28 cellular contexts compared by ENCODE assay signal in genomic region chr3:127404614-127405598, GRCh38.
A peak's percentile ranks its signal among the peaks of the same experiment; 100 is the strongest.
DNase-seq lines count a peak whose midpoint lies in the region; ATAC-seq, FAIRE-seq and TF ChIP-seq lines count a peak whose summit lies in the region.
"Had no signal": no experiment of that assay in that cellular context is flagged by ENCODE, and none has a peak within 500 bp of the region (broad histone marks: within the 10 kb centered on the region; RNA-seq: fewer than 3 reads in every experiment).

No MANE protein-coding gene starts in this region.

- TF ChIP-seq EP300 in stomach (IDR thresholded peaks at IDR 0.05): no peak

- no peaks in the 10 kb centered on the region for H3K27me3 ChIP-seq in lung (ENCODE audit: control insufficient read depth, insufficient read depth)
- peaks cover 0 to 43% (median 0%) of the 10 kb centered on the region in 3 donors for H3K27me3 ChIP-seq in stomach
- H3K27me3 ChIP-seq: right lobe of liver had no signal

- ATAC-seq in lung (ENCODE audit: insufficient read depth, low FRiP score): peak; percentile 45
- no peak for ATAC-seq in activated T-helper 17 cell treated with anti-CD3 and anti-CD28 coated beads, Interleukin-2, amount 50 U/mL, for 72 hours (replicated peaks)
- ATAC-seq: activated CD8-positive, alpha-beta T cell treated with anti-CD3 and anti-CD28 coated beads for 36 hours; activated naive CD4-positive, alpha-beta T cell treated with anti-CD3 and anti-CD28 coated beads, Interleukin-2, amount 50 U/mL, for 72 hours; left cardiac atrium; right lobe of liver; Right ventricle myocardium inferior; SK-N-SH treated with all-trans-retinoic acid at 6 μM for 48 hours had no signal

- intact Hi-C loops in MCF 10A (cut with micrococcal nuclease) (no loop called here), stomach (cut with DNase I; ENCODE audit: low total_unique reads) (no loop called here)

- no peak overlapping the region for H3K4me3 ChIP-seq in lung
- H3K4me3 ChIP-seq in stomach: no peak overlapping the region
- H3K4me3 ChIP-seq: right lobe of liver, tibial artery had no signal

- no peak overlapping the region for H3K27ac Mint-ChIP-seq in MCF 10A (ENCODE audit: low read depth, unreplicated experiment)
- no peak overlapping the region for H3K27ac Mint-ChIP-seq in activated T-helper 17 cell treated with anti-CD3 and anti-CD28 coated beads, Interleukin-2, amount 50 U/mL, for 72 hours
- H3K27ac Mint-ChIP-seq: activated CD8-positive, alpha-beta T cell treated with anti-CD3 and anti-CD28 coated beads for 36 hours had no signal

- H3K36me3 Mint-ChIP-seq in MCF 10A (ENCODE audit: insufficient read depth, unreplicated experiment): peaks cover 5% of the 10 kb centered on the region
- H3K36me3 Mint-ChIP-seq in activated T-helper 17 cell treated with anti-CD3 and anti-CD28 coated beads, Interleukin-2, amount 50 U/mL, for 72 hours (ENCODE audit: low read depth): no peaks in the 10 kb centered on the region
- H3K36me3 Mint-ChIP-seq: activated naive CD4-positive, alpha-beta T cell treated with anti-CD3 and anti-CD28 coated beads, Interleukin-2, amount 50 U/mL, for 72 hours had no signal

- H3K36me3 ChIP-seq in lung (ENCODE audit: control insufficient read depth in 2 of 2, insufficient read depth in 2 of 2, low read length in 2 of 2) (no peaks in the 10 kb centered on the region), stomach (no peaks in the 10 kb centered on the region)
- H3K36me3 ChIP-seq: right lobe of liver, tibial artery had no signal

- no peak for DNase-seq in GM12892 (ENCODE audit: insufficient read length)
- DNase-seq in MCF 10A (ENCODE audit: unreplicated experiment): peak; percentile 21
- DNase-seq in lung (ENCODE audit: low spot score): peak; percentile 86
- peak; percentile 23 for DNase-seq in stomach
- no peak for DNase-seq in SK-N-DZ (ENCODE audit: low spot score)
- DNase-seq in SKM-1 (lab: John Stamatoyannopoulos, UW; ENCODE audit: unreplicated experiment): no peak
- no peak for DNase-seq in 8988T
- DNase-seq: activated CD8-positive, alpha-beta T cell treated with anti-CD3 and anti-CD28 coated beads for 36 hours; activated effector memory CD4-positive, alpha-beta T cell treated with Interleukin-2 at 50 U/mL for 16 hours; C1 segment of cervical spinal cord; DND-41; effector CD4-positive, alpha-beta T cell; hypothalamus; left cardiac atrium; mesenchymal stem cell; NCI-H2029; NCI-H524; OCI-M1; stimulated activated CD4-positive, alpha-beta T cell treated with anti-CD3 and anti-CD28 coated beads, Interleukin-4, amount 100 ng/mL, for 1 hour; T-helper 2 cell had no signal

- H3K4me1 ChIP-seq in lung (ENCODE audit: control insufficient read depth in 2 of 2, insufficient read depth in 2 of 2, low read length in 2 of 2) (peaks cover 0 to 9% of the 10 kb centered on the region in 2 donors), stomach (no peaks in the 10 kb centered on the region)
- H3K4me1 ChIP-seq: right lobe of liver had no signal

- POLR2A ChIA-PET in MCF 10A (lab: Yijun Ruan, JAX): no interaction called here

- no peak for TF ChIP-seq POLR2A in GM12892 (IDR thresholded peaks at IDR 0.05; ENCODE audit: low read depth, low read length)
- no peak for TF ChIP-seq POLR2A in stomach (IDR thresholded peaks at IDR 0.05)

- TF ChIP-seq CTCF in MCF 10A (IDR thresholded peaks at IDR 0.05; ENCODE audit: unreplicated experiment) (no peak), lung (IDR thresholded peaks at IDR 0.05; ENCODE audit: control extremely low read depth, extremely low read depth) (no peak), stomach (IDR thresholded peaks at IDR 0.05) (no peak)

- H3K9me3 Mint-ChIP-seq in MCF 10A (ENCODE audit: unreplicated experiment): no peaks in the 10 kb centered on the region
- H3K9me3 Mint-ChIP-seq in activated T-helper 17 cell treated with anti-CD3 and anti-CD28 coated beads, Interleukin-2, amount 50 U/mL, for 72 hours: no peaks in the 10 kb centered on the region
- H3K9me3 Mint-ChIP-seq: activated CD8-positive, alpha-beta T cell treated with anti-CD3 and anti-CD28 coated beads for 36 hours; activated naive CD4-positive, alpha-beta T cell treated with anti-CD3 and anti-CD28 coated beads, Interleukin-2, amount 50 U/mL, for 72 hours had no signal

- H3K27ac ChIP-seq in lung (ENCODE audit: low read depth in 1 of 2, low read length in 1 of 2) (peak overlapping the region in 1 of 2 donors; percentile 18), stomach (no peak overlapping the region)
- H3K27ac ChIP-seq: right lobe of liver, tibial artery had no signal

- H3K4me1 Mint-ChIP-seq in MCF 10A (ENCODE audit: insufficient read depth, unreplicated experiment): peaks cover 5% of the 10 kb centered on the region
- H3K4me1 Mint-ChIP-seq in activated T-helper 17 cell treated with anti-CD3 and anti-CD28 coated beads, Interleukin-2, amount 50 U/mL, for 72 hours: no peaks in the 10 kb centered on the region

- H3K4me3 Mint-ChIP-seq in MCF 10A (ENCODE audit: unreplicated experiment): no peak overlapping the region
- H3K4me3 Mint-ChIP-seq in activated T-helper 17 cell treated with anti-CD3 and anti-CD28 coated beads, Interleukin-2, amount 50 U/mL, for 72 hours: no peak overlapping the region
- H3K4me3 Mint-ChIP-seq: activated CD8-positive, alpha-beta T cell treated with anti-CD3 and anti-CD28 coated beads for 36 hours had no signal

- BruUV-seq in MCF 10A (replicated peaks; lab: Mats Ljungman, UMichigan): no TSS peak

- CTCF ChIA-PET in MCF 10A (lab: Yijun Ruan, JAX): interaction anchor here (0.5 to 0.7 kb wide), 3 partner anchors 20 to 151 kb away, joined by 3 read pairs; no protein-coding TSS in a partner anchor

- peak; percentile 84 for FAIRE-seq in GM12892 (lab: Jason Lieb, UNC)
- FAIRE-seq: bronchial epithelial cell, HTR-8/SVneo had no signal

- H3K27me3 Mint-ChIP-seq in MCF 10A (ENCODE audit: insufficient read depth, unreplicated experiment): no peaks in the 10 kb centered on the region
- peaks cover 23% of the 10 kb centered on the region for H3K27me3 Mint-ChIP-seq in activated T-helper 17 cell treated with anti-CD3 and anti-CD28 coated beads, Interleukin-2, amount 50 U/mL, for 72 hours
- H3K27me3 Mint-ChIP-seq: activated CD8-positive, alpha-beta T cell treated with anti-CD3 and anti-CD28 coated beads for 36 hours had no signal

- H3K9me3 ChIP-seq in lung (ENCODE audit: control insufficient read depth in 2 of 2, insufficient read depth in 1 of 2, low read length in 1 of 2) (no peaks in the 10 kb centered on the region), stomach (no peaks in the 10 kb centered on the region)
- H3K9me3 ChIP-seq: tibial artery had no signal

- WGBS in lung, 2 donors: 47 to 62% methylated on average over 15 of the region's 15 CpGs
- 56 to 76% (median 64%) methylated on average over 15 of the region's 15 CpGs for WGBS in stomach, 5 donors

Comparison
In these comparisons a context has a peak if more than half of its experiments do, and no peak if none do; other contexts are left out.
1. DNase-seq: peak in MCF 10A (single experiment), lung (single experiment) and stomach (single experiment); none in GM12892 (single experiment), SK-N-DZ (single experiment), SKM-1 (single experiment) and 8988T (single experiment).